12 cellular contexts compared by ENCODE assay signal in the genomic region with DNA sequence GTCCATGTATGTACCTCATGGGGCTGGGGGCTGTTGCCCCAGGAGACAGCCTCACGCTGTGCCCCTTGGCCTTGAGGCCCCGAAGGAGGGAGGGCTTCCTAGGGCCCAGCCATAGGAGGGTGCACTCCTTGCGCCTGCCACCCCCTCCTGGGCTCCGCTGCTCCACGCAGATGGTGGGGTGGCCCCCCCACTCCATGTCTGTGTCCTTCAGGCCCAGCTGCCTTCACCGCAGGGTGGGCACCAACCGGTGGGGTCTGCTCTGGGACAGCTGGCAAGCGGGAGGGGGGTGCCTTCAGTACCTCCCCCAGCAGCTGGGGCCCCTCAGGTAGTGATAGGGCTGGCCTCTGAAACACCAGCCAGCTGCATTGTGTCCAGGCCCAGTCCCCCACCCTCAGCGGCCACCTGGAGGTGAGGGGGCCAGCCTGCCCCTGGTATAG. TPM values are rescaled to one million over a fixed set of nuclear protein-coding genes. Genes with fewer than 3 reads are reported as not detected.
DNase-seq lines count a peak whose midpoint lies in the region; ATAC-seq and TF ChIP-seq lines count a peak whose summit lies in the region.
"Had no signal": no experiment of that assay in that cellular context is flagged by ENCODE, and none has a peak within 500 bp of the region (broad histone marks: within the 10 kb centered on the region; RNA-seq: fewer than 3 reads in every experiment).

No MANE protein-coding gene starts in this region.

- peak in 1 of 4 experiments; percentile 10 for TF ChIP-seq CTCF in gastroesophageal sphincter (IDR thresholded peaks at IDR 0.05)
- no peak for TF ChIP-seq CTCF in neural progenitor cell (IDR thresholded peaks at IDR 0.05)
- TF ChIP-seq CTCF in uterus (IDR thresholded peaks at IDR 0.05) = no peak

- no peak for TF ChIP-seq POLR2A in gastroesophageal sphincter (IDR thresholded peaks at IDR 0.05)
- TF ChIP-seq POLR2A in uterus (IDR thresholded peaks at IDR 0.05) = no peak

- H3K4me3 ChIP-seq in gastroesophageal sphincter (peak overlapping the region; percentile 26 to 52), neural progenitor cell (no peak overlapping the region), uterus (peak overlapping the region; percentile 29 to 34)
- H3K4me3 ChIP-seq: A549 had no signal

- no peak for TF ChIP-seq EP300 in gastroesophageal sphincter (IDR thresholded peaks at IDR 0.05)

- intact Hi-C loops in uterus (cut with DNase I; ENCODE audit: low total_unique reads) = no loop called here

- no peaks in the 10 kb centered on the region for H3F3A ChIP-seq in neural progenitor cell (ENCODE audit: low read depth)

- H2AFZ ChIP-seq in neural progenitor cell (replicated peaks) = no peak overlapping the region

- no peaks in the 10 kb centered on the region for H3K9me3 Mint-ChIP-seq in activated T-cell treated with anti-CD3 and anti-CD28 coated beads, Interleukin-2, amount 50 U/mL, for 72 hours
- H3K9me3 Mint-ChIP-seq in neural progenitor cell = no peaks in the 10 kb centered on the region
- no peaks in the 10 kb centered on the region for H3K9me3 Mint-ChIP-seq in activated CD8-positive, alpha-beta memory T cell treated with anti-CD3 and anti-CD28 coated beads, Interleukin-2, amount 10 ng/mL, durations not matched to agents 7 days and 5 days (ENCODE audit: low read depth)

- CTCF ChIA-PET in activated CD8-positive, alpha-beta memory T cell treated with anti-CD3 and anti-CD28 coated beads, Interleukin-2, amount 10 ng/mL, durations not matched to agents 7 days and 5 days (lab: Charles Lee) = no interaction called here

- peaks cover 2% of the 10 kb centered on the region for H3K79me2 ChIP-seq in neural progenitor cell (ENCODE audit: low read depth)

- H3K9me3 ChIP-seq in gastroesophageal sphincter = no peaks in the 10 kb centered on the region
- no peaks in the 10 kb centered on the region for H3K9me3 ChIP-seq in neural progenitor cell (ENCODE audit: low read depth)
- H3K9me3 ChIP-seq in uterus = no peaks in the 10 kb centered on the region
- H3K9me3 ChIP-seq: A549 had no signal

- H3K4me1 ChIP-seq in gastroesophageal sphincter (peaks cover 6 to 81% (median 45%) of the 10 kb centered on the region in 3 donors), neural progenitor cell (peaks cover 14% of the 10 kb centered on the region), uterus (peaks cover 16 to 36% of the 10 kb centered on the region in 2 donors)

- no peaks in the 10 kb centered on the region for H4K20me1 ChIP-seq in neural progenitor cell (ENCODE audit: low read depth)

- H3K4me1 Mint-ChIP-seq in activated T-cell treated with anti-CD3 and anti-CD28 coated beads, Interleukin-2, amount 50 U/mL, for 72 hours (ENCODE audit: low read depth) = peaks cover 11% of the 10 kb centered on the region
- peaks cover 3% of the 10 kb centered on the region for H3K4me1 Mint-ChIP-seq in neural progenitor cell
- peaks cover 4% of the 10 kb centered on the region for H3K4me1 Mint-ChIP-seq in activated CD8-positive, alpha-beta memory T cell treated with anti-CD3 and anti-CD28 coated beads, Interleukin-2, amount 10 ng/mL, durations not matched to agents 7 days and 5 days

- H3K27ac ChIP-seq in gastroesophageal sphincter (peak overlapping the region; percentile 77 to 98 (median 90)), neural progenitor cell (no peak overlapping the region), uterus (peak overlapping the region; percentile 88 to 91)

- DNase-seq in activated T-cell treated with anti-CD3 and anti-CD28 coated beads, Interleukin-2, amount 50 U/mL, for 1 hour = peak; percentile 21
- DNase-seq in activated T-cell treated with anti-CD3 and anti-CD28 coated beads, Interleukin-2, amount 50 U/mL, for 72 hours = no peak
- DNase-seq in neural progenitor cell (ENCODE audit: low spot score) (no peak), uterus (peak in 1 of 2 donors; percentile 45)
- no peak for DNase-seq in stimulated activated CD4-positive, alpha-beta T cell treated with anti-CD3 and anti-CD28 coated beads, Interleukin-15, amount 100 ng/mL, for 24 hours
- no peak for DNase-seq in activated CD8-positive, alpha-beta memory T cell treated with anti-CD3 and anti-CD28 coated beads, Interleukin-2, amount 10 ng/mL, durations not matched to agents 7 days and 5 days
- DNase-seq: activated CD4-positive, alpha-beta T cell treated with anti-CD3 and anti-CD28 coated beads, Interleukin-2, amount 50 U/mL, for 4 hours; retina; stimulated activated naive CD4-positive, alpha-beta T cell treated with Interleukin-2 at 50 U/mL for 16 hours had no signal

- no peak overlapping the region for H3K27ac Mint-ChIP-seq in activated T-cell treated with anti-CD3 and anti-CD28 coated beads, Interleukin-2, amount 50 U/mL, for 72 hours
- no peak overlapping the region for H3K27ac Mint-ChIP-seq in neural progenitor cell
- no peak overlapping the region for H3K27ac Mint-ChIP-seq in activated CD8-positive, alpha-beta memory T cell treated with anti-CD3 and anti-CD28 coated beads, Interleukin-2, amount 10 ng/mL, durations not matched to agents 7 days and 5 days

- no peaks in the 10 kb centered on the region for H3K27me3 Mint-ChIP-seq in activated T-cell treated with anti-CD3 and anti-CD28 coated beads, Interleukin-2, amount 50 U/mL, for 72 hours (ENCODE audit: low read depth)
- H3K27me3 Mint-ChIP-seq in neural progenitor cell (ENCODE audit: insufficient read depth, low read depth) = peaks cover 4% of the 10 kb centered on the region
- no peaks in the 10 kb centered on the region for H3K27me3 Mint-ChIP-seq in activated CD8-positive, alpha-beta memory T cell treated with anti-CD3 and anti-CD28 coated beads, Interleukin-2, amount 10 ng/mL, durations not matched to agents 7 days and 5 days

- no peak overlapping the region for H3K9ac ChIP-seq in neural progenitor cell

- WGBS in gastroesophageal sphincter (ENCODE audit: low coverage in 1 of 2), 2 donors = no CpG with 5 or more reads among the region's 9 CpGs

- H3K36me3 ChIP-seq in gastroesophageal sphincter (peaks cover 0 to 41% of the 10 kb centered on the region in 2 donors), neural progenitor cell (no peaks in the 10 kb centered on the region), uterus (no peaks in the 10 kb centered on the region)

- H3K27me3 ChIP-seq in gastroesophageal sphincter = no peaks in the 10 kb centered on the region
- no peaks in the 10 kb centered on the region for H3K27me3 ChIP-seq in neural progenitor cell
- H3K27me3 ChIP-seq in uterus = no peaks in the 10 kb centered on the region

- no peaks in the 10 kb centered on the region for H3K36me3 Mint-ChIP-seq in activated T-cell treated with anti-CD3 and anti-CD28 coated beads, Interleukin-2, amount 50 U/mL, for 72 hours (ENCODE audit: insufficient read depth in 2 of 2)
- no peaks in the 10 kb centered on the region for H3K36me3 Mint-ChIP-seq in neural progenitor cell
- H3K36me3 Mint-ChIP-seq in activated CD8-positive, alpha-beta memory T cell treated with anti-CD3 and anti-CD28 coated beads, Interleukin-2, amount 10 ng/mL, durations not matched to agents 7 days and 5 days = no peaks in the 10 kb centered on the region

- H3K4me2 ChIP-seq in neural progenitor cell = peak overlapping the region; percentile 52
- H3K4me2 ChIP-seq: A549 had no signal

- H3K4me3 Mint-ChIP-seq in activated T-cell treated with anti-CD3 and anti-CD28 coated beads, Interleukin-2, amount 50 U/mL, for 72 hours = no peak overlapping the region
- no peak overlapping the region for H3K4me3 Mint-ChIP-seq in neural progenitor cell
- H3K4me3 Mint-ChIP-seq in activated CD8-positive, alpha-beta memory T cell treated with anti-CD3 and anti-CD28 coated beads, Interleukin-2, amount 10 ng/mL, durations not matched to agents 7 days and 5 days = no peak overlapping the region

- ATAC-seq in activated T-cell treated with anti-CD3 and anti-CD28 coated beads, Interleukin-2, amount 50 U/mL, for 72 hours (replicated peaks in 1 of 2) = no peak
- peak; percentile 3 for ATAC-seq in gastroesophageal sphincter
- ATAC-seq in HG02571 (IDR thresholded peaks at IDR 0.05; ENCODE audit: unreplicated experiment) = no peak
- no peak for ATAC-seq in activated CD8-positive, alpha-beta memory T cell treated with anti-CD3 and anti-CD28 coated beads, Interleukin-2, amount 10 ng/mL, durations not matched to agents 7 days and 5 days

RNA-seq across cellular contexts. Expression of a gene that starts 0.3 kb away (rescaled TPM):
- under 1 TPM; 0.77 to 0.93 TPM for total RNA-seq in activated T-cell treated with anti-CD3 and anti-CD28 coated beads, Interleukin-2, amount 50 U/mL, for 72 hours
- total RNA-seq in gastroesophageal sphincter = 1 to 10 TPM; 5.1 to 9.0 (median 7.0) TPM
- total RNA-seq in neural progenitor cell (ENCODE audit: low replicate concordance) = 0.25 TPM in 1 of 2 replicates, not detected in the other
- 10 to 100 TPM in 2 of 4 donors, 1 to 10 TPM in 2; 2.6 to 25.8 (median 10.7) TPM for total RNA-seq in uterus
- total RNA-seq in activated CD8-positive, alpha-beta memory T cell treated with anti-CD3 and anti-CD28 coated beads, Interleukin-2, amount 10 ng/mL, durations not matched to agents 7 days and 5 days = 1 to 10 TPM; 1.1 to 1.8 TPM

RNA-seq across cellular contexts. Expression of a gene that starts 10.0 kb away (rescaled TPM):
- total RNA-seq in activated T-cell treated with anti-CD3 and anti-CD28 coated beads, Interleukin-2, amount 50 U/mL, for 72 hours = 100 to 1,000 TPM; 130 to 148 TPM
- 100 to 1,000 TPM; 234 to 504 (median 299) TPM for total RNA-seq in gastroesophageal sphincter
- 87.7 and 119 TPM in 2 replicates for total RNA-seq in neural progenitor cell (ENCODE audit: low replicate concordance)
- total RNA-seq in uterus = 100 to 1,000 TPM; 124 to 406 (median 289) TPM
- total RNA-seq in activated CD8-positive, alpha-beta memory T cell treated with anti-CD3 and anti-CD28 coated beads, Interleukin-2, amount 10 ng/mL, durations not matched to agents 7 days and 5 days = 100 to 1,000 TPM; 262 to 325 TPM

RNA-seq across cellular contexts. Expression of a gene that starts 15.6 kb away (rescaled TPM):
- total RNA-seq in activated T-cell treated with anti-CD3 and anti-CD28 coated beads, Interleukin-2, amount 50 U/mL, for 72 hours = 1 to 10 TPM; 9.1 TPM
- total RNA-seq in gastroesophageal sphincter = 10 to 100 TPM in 1 of 4 donors, 1 to 10 TPM in 3; 4.2 to 11.3 (median 7.4) TPM
- 2.2 and 6.7 TPM in 2 replicates for total RNA-seq in neural progenitor cell (ENCODE audit: low replicate concordance)
- total RNA-seq in uterus = 10 to 100 TPM in 2 of 4 donors, 1 to 10 TPM in 2; 3.3 to 13.5 (median 7.5) TPM
- 1 to 10 TPM; 6.8 to 8.5 TPM for total RNA-seq in activated CD8-positive, alpha-beta memory T cell treated with anti-CD3 and anti-CD28 coated beads, Interleukin-2, amount 10 ng/mL, durations not matched to agents 7 days and 5 days

RNA-seq across cellular contexts. Expression of a gene that starts 40.9 kb away (rescaled TPM):
- 10 to 100 TPM; 36.1 to 36.7 TPM for total RNA-seq in activated T-cell treated with anti-CD3 and anti-CD28 coated beads, Interleukin-2, amount 50 U/mL, for 72 hours
- total RNA-seq in gastroesophageal sphincter (100 to 1,000 TPM in 2 of 4 donors, 10 to 100 TPM in 2; 50.2 to 394 (median 81.5) TPM), neural progenitor cell (ENCODE audit: low replicate concordance) (42.4 and 68.3 TPM in 2 replicates), uterus (10 to 100 TPM; 19.4 to 43.4 (median 33.6) TPM)
- 10 to 100 TPM; 51.9 to 56.4 TPM for total RNA-seq in activated CD8-positive, alpha-beta memory T cell treated with anti-CD3 and anti-CD28 coated beads, Interleukin-2, amount 10 ng/mL, durations not matched to agents 7 days and 5 days

RNA-seq across cellular contexts. Expression of a gene that starts 46.9 kb away (rescaled TPM):
- total RNA-seq in activated T-cell treated with anti-CD3 and anti-CD28 coated beads, Interleukin-2, amount 50 U/mL, for 72 hours = 10 to 100 TPM; 18.2 to 27.3 TPM
- total RNA-seq in gastroesophageal sphincter (10 to 100 TPM; 11.6 to 16.0 (median 14.6) TPM), neural progenitor cell (ENCODE audit: low replicate concordance) (11.8 and 19.7 TPM in 2 replicates), uterus (10 to 100 TPM in 3 of 4 donors, not detected in 1; 10.6 to 18.6 (median 12.6) TPM)
- 10 to 100 TPM; 24.1 to 27.0 TPM for total RNA-seq in activated CD8-positive, alpha-beta memory T cell treated with anti-CD3 and anti-CD28 coated beads, Interleukin-2, amount 10 ng/mL, durations not matched to agents 7 days and 5 days
